ENCODE assay signal across 21 cellular contexts in genomic region chr15:84143753-84144314, GRCh38.
DNase-seq lines count a peak whose midpoint lies in the region; ATAC-seq, FAIRE-seq and TF ChIP-seq lines count a peak whose summit lies in the region.
"Had no signal": no experiment of that assay in that cellular context is flagged by ENCODE, and none has a peak within 500 bp of the region (broad histone marks: within the 10 kb centered on the region; RNA-seq: fewer than 3 reads in every experiment).

No MANE protein-coding gene starts in this region.

- CTCF ChIA-PET in GM10248 (lab: Yijun Ruan, JAX): no interaction called here

- POLR2A ChIA-PET in GM10248 (lab: Yijun Ruan, JAX): no interaction called here

- peak; percentile 56 for ATAC-seq in GM18909 (IDR thresholded peaks at IDR 0.05; ENCODE audit: poor library complexity, unreplicated experiment)
- ATAC-seq in HG02678 (IDR thresholded peaks at IDR 0.05; ENCODE audit: unreplicated experiment): peak; percentile 36
- peak; percentile 65 for ATAC-seq in HG03520 (IDR thresholded peaks at IDR 0.05; ENCODE audit: unreplicated experiment)
- ATAC-seq in HG02970 (IDR thresholded peaks at IDR 0.05; ENCODE audit: low FRiP score, unreplicated experiment): no peak
- no peak for ATAC-seq in sciatic nerve

- DNase-seq in GM10248 (ENCODE audit: extremely low spot score) (peak; percentile 14), HTR-8/SVneo (ENCODE audit: insufficient read length, low spot score) (no peak), sciatic nerve (ENCODE audit: low spot score) (no peak), KBM-7 (no peak)
- DNase-seq: activated CD4-positive, alpha-beta T cell treated with anti-CD3 and anti-CD28 coated beads, Interleukin-2, amount 50 U/mL, for 48 hours; GDM1; glutamatergic neuron; HFFc6; IMR-90; naive B cell; NCI-H1417 treated with DMSO at 0.1 percent for 48 hours; NCI-H524 treated with DMSO at 0.1 percent for 48 hours; ovary; right cardiac atrium; stimulated activated CD8-positive, alpha-beta memory T cell treated with anti-CD3 and anti-CD28 coated beads, Interleukin-4, amount 100 ng/mL, for 48 hours; WERI-Rb-1 had no signal

- intact Hi-C loops in sciatic nerve (cut with DNase I): no loop called here

- TF ChIP-seq CTCF in GM10248 (IDR thresholded peaks at IDR 0.05; ENCODE audit: control extremely low read depth, extremely low read depth, low read depth, missing control alignments): no peak

- FAIRE-seq in HTR-8/SVneo (lab: Jason Lieb, UNC): no peak
- FAIRE-seq: urothelium cell line had no signal

- in situ Hi-C loops in KBM-7 (cut with MboI; ENCODE audit: low pct_unique_long_range_greater_than_20kb, low sequenced_read_pairs): no loop called here

Comparison
In these comparisons a context has a peak if more than half of its experiments do, and no peak if none do; other contexts are left out.
1. ATAC-seq: peak in GM18909 (single experiment), HG02678 (single experiment) and HG03520 (single experiment); none in HG02970 (single experiment) and sciatic nerve (single experiment).